In genomic region chr20:46363874-46364669, GRCh38 we compare ENCODE assay signal across 1 cellular context.
A peak's percentile ranks its signal among the peaks of the same experiment; 100 is the strongest.
TF ChIP-seq lines count a peak whose summit lies in the region.

No MANE protein-coding gene starts in this region.

TF ChIP-seq in HepG2, 621 proteins besides CTCF, POLR2A, EP300 and RAD21 (continued from another document and continues in another):
- TF ChIP-seq ZBTB49 (CRISPR knock-in tag; IDR thresholded peaks at IDR 0.05; ENCODE audit: borderline replicate concordance) (peak; percentile 65), PPARG (CRISPR knock-in tag; conservative IDR thresholded peaks at IDR 0.05) (peak; percentile 55), ZNF431 (CRISPR knock-in tag; IDR thresholded peaks at IDR 0.05; ENCODE audit: borderline replicate concordance, low read depth) (peak; percentile 58; the same call in 1 of the 2 replicates), CHD4 (IDR thresholded peaks at IDR 0.05; ENCODE audit: borderline replicate concordance, low read length) (peak; percentile 75; the same call in 1 of the 2 replicates), KDM4B (CRISPR knock-in tag; IDR thresholded peaks at IDR 0.05) (no peak; the same call in 1 of the 2 replicates), AFF4 (CRISPR knock-in tag; IDR thresholded peaks at IDR 0.05) (peak; percentile 88; the same call in 1 of the 2 replicates), ZNF383 (CRISPR knock-in tag; IDR thresholded peaks at IDR 0.05; ENCODE audit: borderline replicate concordance) (no peak), HMGA1 (CRISPR knock-in tag; conservative IDR thresholded peaks at IDR 0.05) (no peak), KDM3A (CRISPR knock-in tag; IDR thresholded peaks at IDR 0.05; ENCODE audit: low read depth) (peak; percentile 91), ZNF770 (CRISPR knock-in tag; IDR thresholded peaks at IDR 0.05) (peak; percentile 74; the same call in 1 of the 2 replicates), ZFYVE20 (CRISPR knock-in tag; IDR thresholded peaks at IDR 0.05; ENCODE audit: borderline replicate concordance, low read depth) (0 out of 2 replicates have a peak, but pooled peaks have one; percentile 81), NFKBIZ (CRISPR knock-in tag; IDR thresholded peaks at IDR 0.05) (peak; percentile 54), MYC (CRISPR knock-in tag; IDR thresholded peaks at IDR 0.05; ENCODE audit: borderline replicate concordance) (peak; percentile 94), MTERF4 (CRISPR knock-in tag; IDR thresholded peaks at IDR 0.05) (no peak), BCL3 (CRISPR knock-in tag; IDR thresholded peaks at IDR 0.05) (peak; percentile 98; the same call in 1 of the 2 replicates), UBTF (CRISPR knock-in tag; IDR thresholded peaks at IDR 0.05) (peak; percentile 97), LCORL (IDR thresholded peaks at IDR 0.05) (no peak), LCORL (CRISPR knock-in tag; IDR thresholded peaks at IDR 0.05) (peak; percentile 89), NCOA1 (CRISPR knock-in tag; IDR thresholded peaks at IDR 0.05) (peak; percentile 97; the same call in 1 of the 2 replicates), MXD4 (CRISPR knock-in tag; IDR thresholded peaks at IDR 0.05) (peak; percentile 97), NR2C2 (CRISPR knock-in tag; IDR thresholded peaks at IDR 0.05; ENCODE audit: borderline replicate concordance) (peak; percentile 78; the same call in 1 of the 2 replicates), RORA (CRISPR knock-in tag; IDR thresholded peaks at IDR 0.05) (no peak), ZNF205 (CRISPR knock-in tag; IDR thresholded peaks at IDR 0.05) (no peak), CREB1 (IDR thresholded peaks at IDR 0.05) (peak; percentile 82), CREB1 (CRISPR knock-in tag; IDR thresholded peaks at IDR 0.05) (peak; percentile 93), DBP (CRISPR knock-in tag; IDR thresholded peaks at IDR 0.05; ENCODE audit: not compliant biosample characterization) (peak; percentile 26), ZNF296 (CRISPR knock-in tag; conservative IDR thresholded peaks at IDR 0.05) (no peak), ZNF20 (CRISPR knock-in tag; IDR thresholded peaks at IDR 0.05) (0 out of 2 replicates have a peak, but pooled peaks have one; percentile 87), SPEN (CRISPR knock-in tag; IDR thresholded peaks at IDR 0.05; ENCODE audit: low read depth) (peak; percentile 93), ZBTB7A (CRISPR knock-in tag; IDR thresholded peaks at IDR 0.05) (peak; percentile 71), HOXA9 (CRISPR knock-in tag; IDR thresholded peaks at IDR 0.05; ENCODE audit: borderline replicate concordance) (peak; percentile 93), ZBTB21 (CRISPR knock-in tag; IDR thresholded peaks at IDR 0.05) (peak; percentile 40; the same call in 1 of the 2 replicates), ZNF513 (CRISPR knock-in tag; conservative IDR thresholded peaks at IDR 0.05) (0 out of 2 replicates have a peak, but pooled peaks have one; percentile 34), ZXDC (CRISPR knock-in tag; IDR thresholded peaks at IDR 0.05) (no peak; the same call in 1 of the 2 replicates), HDAC2 (CRISPR knock-in tag; IDR thresholded peaks at IDR 0.05) (peak; percentile 87), ZKSCAN1 (IDR thresholded peaks at IDR 0.05; ENCODE audit: low read length) (no peak), RBFOX2 (IDR thresholded peaks at IDR 0.05; ENCODE audit: low read depth, low read length) (peak; percentile 99)
